ENCODE assay signal across 20 cellular contexts in the genomic region with DNA sequence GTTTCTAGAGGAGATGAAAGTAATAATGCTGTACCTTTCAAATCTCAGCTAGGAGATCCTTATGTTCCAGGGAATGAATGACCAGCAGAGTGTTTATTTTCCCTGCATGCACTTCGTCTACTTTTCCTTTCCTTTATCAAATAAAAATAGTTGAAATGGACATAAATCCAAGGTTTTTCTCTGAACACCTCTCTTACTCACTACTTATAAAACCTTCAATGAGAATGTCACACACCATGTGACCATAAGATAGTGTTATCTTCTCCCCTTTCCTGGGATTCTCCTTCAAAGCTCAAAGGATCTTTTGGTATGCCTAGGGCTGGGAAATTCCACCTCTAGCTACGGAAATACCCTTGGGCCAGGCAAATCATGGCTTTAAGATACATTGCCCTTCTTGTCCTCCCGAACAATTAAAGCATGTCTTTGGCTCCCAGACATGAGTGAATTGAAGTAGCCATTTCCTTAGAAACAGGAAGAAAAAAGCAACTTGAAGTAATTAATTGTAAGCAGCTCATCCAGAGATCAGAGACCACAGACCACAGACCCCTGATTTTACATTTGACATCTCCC. TPM values are rescaled to one million over a fixed set of nuclear protein-coding genes. Genes with fewer than 3 reads are reported as not detected.
DNase-seq lines count a peak whose midpoint lies in the region; ATAC-seq, FAIRE-seq and TF ChIP-seq lines count a peak whose summit lies in the region.
"Had no signal": no experiment of that assay in that cellular context is flagged by ENCODE, and none has a peak within 500 bp of the region (broad histone marks: within the 10 kb centered on the region; RNA-seq: fewer than 3 reads in every experiment).

No MANE protein-coding gene starts in this region.

- peaks cover 0 to 1% (median 0%) of the 10 kb centered on the region in 5 experiments for H3K9me3 Mint-ChIP-seq in brain
- H3K9me3 Mint-ChIP-seq in activated T-cell treated with anti-CD3 and anti-CD28 coated beads, Interleukin-2, amount 50 U/mL, for 24 hours, result peaks cover 3% of the 10 kb centered on the region
- H3K9me3 Mint-ChIP-seq: stimulated activated naive CD8-positive, alpha-beta T cell treated with anti-CD3 and anti-CD28 coated beads, Interleukin-15, amount 100 ng/mL, for 72 hours had no signal

- peak overlapping the region in 1 of 5 experiments; percentile 54 for H3K27ac Mint-ChIP-seq in brain
- H3K27ac Mint-ChIP-seq in activated T-cell treated with anti-CD3 and anti-CD28 coated beads, Interleukin-2, amount 50 U/mL, for 24 hours, result no peak overlapping the region
- H3K27ac Mint-ChIP-seq: activated CD4-positive, alpha-beta T cell treated with anti-CD3 and anti-CD28 coated beads for 36 hours; CD8-positive, alpha-beta memory T cell; stimulated activated naive CD8-positive, alpha-beta T cell treated with anti-CD3 and anti-CD28 coated beads, Interleukin-15, amount 100 ng/mL, for 72 hours had no signal

- H3K9me3 ChIP-seq in A549 (no peaks in the 10 kb centered on the region), HUES48 (ENCODE audit: control insufficient read depth, insufficient read depth, low read length) (no peaks in the 10 kb centered on the region), mesodermal cell (ENCODE audit: control insufficient read depth, low read length) (no peaks in the 10 kb centered on the region), kidney (ENCODE audit: control insufficient read depth in 1 of 2, low read length in 2 of 2) (no peaks in the 10 kb centered on the region), pancreas (no peaks in the 10 kb centered on the region)

- peak; percentile 95 for FAIRE-seq in A549 (lab: Jason Lieb, UNC)
- FAIRE-seq in kidney (lab: Jason Lieb, UNC), result no peak
- FAIRE-seq in pancreas (lab: Jason Lieb, UNC), result no peak
- FAIRE-seq: HepG2 had no signal

- 9% methylated on average over 3 of the region's 3 CpGs for WGBS in A549 (ENCODE audit: missing lambda C conversion rate)
- WGBS in mesodermal cell (ENCODE audit: insufficient coverage in 2 of 2), 2 experiments, result 27% methylated on average over 2 of the region's 3 CpGs; no CpG with 5 or more reads in 1 of the 2 experiments
- WGBS in pancreas, 2 donors, result 62 to 67% methylated on average over 3 of the region's 3 CpGs

- POLR2A ChIA-PET in A549 (lab: Yijun Ruan, JAX), result interaction anchor here (0.6 to 1.0 kb wide), 2 partner anchors 64 to 101 kb away, joined by 3 read pairs; no protein-coding TSS in a partner anchor

- H3K4me1 Mint-ChIP-seq in brain, result peaks cover 65% of the 10 kb centered on the region
- H3K4me1 Mint-ChIP-seq in activated T-cell treated with anti-CD3 and anti-CD28 coated beads, Interleukin-2, amount 50 U/mL, for 24 hours (ENCODE audit: low read depth), result peaks cover 3% of the 10 kb centered on the region

- TF ChIP-seq POLR2A in A549 (IDR thresholded peaks at IDR 0.05; ENCODE audit: low read length), result no peak

- TF ChIP-seq RAD21 in A549 (conservative IDR thresholded peaks at IDR 0.05 in 1 of 2, IDR thresholded peaks at IDR 0.05 in 1 of 2), result no peak

- H3K4me2 ChIP-seq in A549, result peak overlapping the region; percentile 79

- CTCF ChIA-PET in A549 (lab: Yijun Ruan, JAX), result interaction anchor here (0.7 to 8.7 kb wide), 6 partner anchors 8 to 287 kb away, joined by 3 to 42 read pairs (median 4); no protein-coding TSS in a partner anchor

- H3K4me1 ChIP-seq in A549 (peaks cover 59% of the 10 kb centered on the region), HUES48 (ENCODE audit: control insufficient read depth, insufficient read depth, low read length) (peaks cover 65% of the 10 kb centered on the region), mesodermal cell (ENCODE audit: control insufficient read depth, insufficient read depth, low read length, poor library complexity, severe bottlenecking) (peaks cover 34% of the 10 kb centered on the region), kidney (ENCODE audit: control insufficient read depth in 1 of 2, insufficient read depth in 1 of 2, low read depth in 1 of 2, low read length in 2 of 2) (peaks cover 0 to 3% of the 10 kb centered on the region in 2 donors), pancreas (no peaks in the 10 kb centered on the region)

- no peak for TF ChIP-seq EP300 in A549 (IDR thresholded peaks at IDR 0.05)

- peaks cover 9% of the 10 kb centered on the region for H3K27me3 Mint-ChIP-seq in brain
- H3K27me3 Mint-ChIP-seq in activated T-cell treated with anti-CD3 and anti-CD28 coated beads, Interleukin-2, amount 50 U/mL, for 24 hours, result peaks cover 24% of the 10 kb centered on the region

- ATAC-seq in A549, result no peak
- no peak for ATAC-seq in pancreas
- ATAC-seq: activated CD4-positive, alpha-beta T cell treated with anti-CD3 and anti-CD28 coated beads for 36 hours; HepG2; stimulated activated naive CD8-positive, alpha-beta T cell treated with anti-CD3 and anti-CD28 coated beads, Interleukin-15, amount 100 ng/mL, for 72 hours had no signal

- H3K4me3 ChIP-seq in A549, result peak overlapping the region; percentile 12
- H3K4me3 ChIP-seq in HUES48 (ENCODE audit: low read depth, low read length), result no peak overlapping the region
- no peak overlapping the region for H3K4me3 ChIP-seq in mesodermal cell (ENCODE audit: extremely low read depth, insufficient read depth, low read length, poor library complexity, severe bottlenecking)
- H3K4me3 ChIP-seq in kidney (ENCODE audit: low read length in 2 of 2), result no peak overlapping the region
- H3K4me3 ChIP-seq in pancreas, result no peak overlapping the region
- H3K4me3 ChIP-seq: lung, SJSA1 had no signal

- intact Hi-C loops in kidney (cut with DNase I), result no loop called here
- intact Hi-C loops in pancreas (cut with DNase I), result no loop called here

- H3K36me3 Mint-ChIP-seq in brain, result no peaks in the 10 kb centered on the region
- H3K36me3 Mint-ChIP-seq in activated T-cell treated with anti-CD3 and anti-CD28 coated beads, Interleukin-2, amount 50 U/mL, for 24 hours (ENCODE audit: low read depth), result peaks cover 3% of the 10 kb centered on the region

- H3K27ac ChIP-seq in A549 (peak overlapping the region; percentile 81 to 90), HUES48 (ENCODE audit: low read depth, low read length) (peak overlapping the region; percentile 70), mesodermal cell (ENCODE audit: low read depth, low read length, severe bottlenecking) (peak overlapping the region; percentile 82), kidney (ENCODE audit: low read depth in 2 of 2, low read length in 2 of 2) (no peak overlapping the region), pancreas (no peak overlapping the region)
- H3K27ac ChIP-seq: SJSA1 had no signal

- H3K27me3 ChIP-seq in HUES48 (ENCODE audit: control insufficient read depth, insufficient read depth, low read length) (no peaks in the 10 kb centered on the region), pancreas (peaks cover 0 to 12% (median 2%) of the 10 kb centered on the region in 4 donors)
- H3K27me3 ChIP-seq: SJSA1 had no signal

- peak in 1 of 2 experiments; percentile 29 for DNase-seq in A549 (ENCODE audit: low read depth in 1 of 2, low spot score in 1 of 2)
- DNase-seq in NCI-H2227 treated with DMSO at 0.1 percent for 48 hours (lab: John Stamatoyannopoulos, UW), result no peak
- DNase-seq in kidney, result no peak
- no peak for DNase-seq in pancreas
- DNase-seq in activated T-cell treated with anti-CD3 and anti-CD28 coated beads, Interleukin-2, amount 50 U/mL, for 24 hours, result no peak
- DNase-seq: activated CD4-positive, alpha-beta T cell treated with anti-CD3 and anti-CD28 coated beads for 36 hours; activated CD8-positive, alpha-beta memory T cell treated with anti-CD3 and anti-CD28 coated beads, Interleukin-2, amount 50 U/mL, for 48 hours; activated gamma-delta T cell treated with Interleukin-2 at 50 U/mL for 16 hours; amniotic stem cell; CD8-positive, alpha-beta memory T cell; effector memory CD4-positive, alpha-beta T cell; MV-4-11; NCI-H1930; stimulated activated naive CD8-positive, alpha-beta T cell treated with anti-CD3 and anti-CD28 coated beads, Interleukin-15, amount 100 ng/mL, for 72 hours had no signal

- H3K4me3 Mint-ChIP-seq in brain, result peak overlapping the region in 3 of 5 experiments; percentile 55 to 79 (median 69)
- no peak overlapping the region for H3K4me3 Mint-ChIP-seq in activated T-cell treated with anti-CD3 and anti-CD28 coated beads, Interleukin-2, amount 50 U/mL, for 24 hours
- H3K4me3 Mint-ChIP-seq: activated CD4-positive, alpha-beta T cell treated with anti-CD3 and anti-CD28 coated beads for 36 hours; CD8-positive, alpha-beta memory T cell; stimulated activated naive CD8-positive, alpha-beta T cell treated with anti-CD3 and anti-CD28 coated beads, Interleukin-15, amount 100 ng/mL, for 72 hours had no signal

- no peak for TF ChIP-seq CTCF in A549 (IDR thresholded peaks at IDR 0.05)
- no peak for TF ChIP-seq CTCF in brain (conservative IDR thresholded peaks at IDR 0.05)
- TF ChIP-seq CTCF in kidney (IDR thresholded peaks at IDR 0.05; ENCODE audit: borderline replicate concordance, extremely low read depth, insufficient read depth), result no peak
- TF ChIP-seq CTCF in pancreas (IDR thresholded peaks at IDR 0.05), result no peak

- H3K9ac ChIP-seq in HUES48 (ENCODE audit: low read depth, low read length) (no peak overlapping the region), kidney (ENCODE audit: low read length in 2 of 2) (no peak overlapping the region)

- H3K36me3 ChIP-seq in HUES48 (ENCODE audit: control insufficient read depth, insufficient read depth, low read length), result no peaks in the 10 kb centered on the region
- H3K36me3 ChIP-seq in mesodermal cell (ENCODE audit: control insufficient read depth, insufficient read depth, low read length), result no peaks in the 10 kb centered on the region
- H3K36me3 ChIP-seq in kidney (ENCODE audit: control insufficient read depth in 1 of 2, insufficient read depth in 2 of 2, low read length in 2 of 2), result no peaks in the 10 kb centered on the region
- no peaks in the 10 kb centered on the region for H3K36me3 ChIP-seq in pancreas

RNA-seq across cellular contexts. Expression of a gene that starts 3.9 kb away (rescaled TPM):
- polyA plus RNA-seq in A549 (2011; rRNA removed) (24.0 and 32.1 TPM in 2 replicates), A549 (2017; fragmentation: RNase III; extraction: RNeasy Plus Mini Kit Qiagen cat#74134 plus additional on column Dnase treatment) (17.1 to 21.4 TPM (median 21.2 TPM) in 3 replicates), brain (ENCODE audit: insufficient read depth, low read depth, low replicate concordance) (7.5 TPM), kidney (ENCODE audit: insufficient read depth, low read depth, low replicate concordance) (2.8 TPM), pancreas (1 to 10 TPM; 1.8 to 9.3 TPM)
- 6.6 and 7.5 TPM in 2 replicates for polyA plus RNA-seq in A549 (2012; cell fraction: cytosol; rRNA removed)
- polyA plus RNA-seq in A549 (2012; cell fraction: nucleus; rRNA removed), result 9.0 and 12.0 TPM in 2 replicates
- 21.0 and 23.4 TPM in 2 replicates for polyA minus RNA-seq in A549 (2011; rRNA and poly(A)+ RNA removed)
- polyA plus RNA-seq in mesodermal cell (2013, experiment 1 of 2), result 15.3 TPM
- 15.9 TPM for polyA plus RNA-seq in mesodermal cell (2013, experiment 2 of 2)
- total RNA-seq in kidney (17.7 TPM), pancreas (1 to 10 TPM in 5 of 6 donors, under 1 TPM in 1; 0.56 to 6.4 (median 2.2) TPM)
- total RNA-seq: CD8-positive, alpha-beta memory T cell; HepG2 had no signal
- polyA plus RNA-seq: CD8-positive, alpha-beta memory T cell had no signal

Comparison
In these comparisons a context has a peak if more than half of its experiments do, and no peak if none do; other contexts are left out.
1. H3K27ac ChIP-seq: peak in A549 (2 of 2), HUES48 (single experiment) and mesodermal cell (single experiment); none in kidney (0 of 2) and pancreas (0 of 4).